Comparison of ENCODE assay signal across 15 cellular contexts in the genomic region with DNA sequence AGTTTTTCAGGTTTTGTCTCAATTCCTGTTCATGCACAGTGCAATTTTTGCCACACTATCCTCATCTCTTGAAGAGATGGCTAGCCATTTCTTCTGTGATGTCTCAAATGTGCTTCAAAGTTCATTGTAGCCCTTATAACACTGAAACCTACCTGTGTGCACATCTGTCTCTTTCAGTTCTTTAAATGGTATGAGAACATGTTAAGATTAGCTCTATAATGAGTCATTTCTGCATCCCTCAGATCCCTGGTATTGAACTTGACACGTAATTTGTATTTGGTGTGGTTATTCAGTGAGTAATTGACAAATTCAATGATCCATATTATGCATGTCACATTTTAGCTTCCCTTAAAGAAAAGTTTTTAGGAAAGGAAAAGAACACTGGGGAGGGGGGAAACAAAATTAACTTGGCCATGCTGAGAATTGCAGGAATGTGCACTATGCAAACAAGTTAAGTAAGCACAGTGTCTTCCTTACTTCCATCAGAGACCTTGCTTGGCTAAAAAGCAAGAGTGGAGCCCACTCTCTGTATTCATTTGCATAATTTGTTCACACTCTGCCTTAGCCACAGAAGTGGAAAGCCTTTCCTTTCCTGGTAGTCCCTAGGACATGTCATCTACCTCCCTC.
DNase-seq lines count a peak whose midpoint lies in the region; ATAC-seq and TF ChIP-seq lines count a peak whose summit lies in the region.
"Had no signal": no experiment of that assay in that cellular context is flagged by ENCODE, and none has a peak within 500 bp of the region (broad histone marks: within the 10 kb centered on the region; RNA-seq: fewer than 3 reads in every experiment).

No MANE protein-coding gene starts in this region.

- no peak overlapping the region for H3K4me3 Mint-ChIP-seq in mesothelial cell of epicardium
- H3K4me3 Mint-ChIP-seq: activated CD8-positive, alpha-beta memory T cell treated with anti-CD3 and anti-CD28 coated beads, Interleukin-2, amount 10 ng/mL, durations not matched to agents 7 days and 5 days; IgD-negative memory B cell; neural crest cell; T-helper 1 cell treated with Interleukin-12 subunit alpha and Interleukin-12 subunit beta and Interleukin-4 antibody, amounts not matched to agents 30 μg/mL and 1 μg/mL, for 36 hours had no signal

- H3K27ac Mint-ChIP-seq in mesothelial cell of epicardium = no peak overlapping the region
- H3K27ac Mint-ChIP-seq: activated CD8-positive, alpha-beta memory T cell treated with anti-CD3 and anti-CD28 coated beads, Interleukin-2, amount 10 ng/mL, durations not matched to agents 7 days and 5 days; IgD-negative memory B cell; T-helper 1 cell treated with Interleukin-12 subunit alpha and Interleukin-12 subunit beta and Interleukin-4 antibody, amounts not matched to agents 30 μg/mL and 1 μg/mL, for 36 hours had no signal

- no peaks in the 10 kb centered on the region for H3K27me3 Mint-ChIP-seq in mesothelial cell of epicardium (ENCODE audit: low read depth)
- H3K27me3 Mint-ChIP-seq: activated CD8-positive, alpha-beta memory T cell treated with anti-CD3 and anti-CD28 coated beads, Interleukin-2, amount 10 ng/mL, durations not matched to agents 7 days and 5 days had no signal

- TF ChIP-seq CTCF in GM13977 (IDR thresholded peaks at IDR 0.05; ENCODE audit: extremely low read depth, insufficient read depth, missing control alignments) (no peak), mesothelial cell of epicardium (IDR thresholded peaks at IDR 0.05; ENCODE audit: unreplicated experiment) (no peak)

- H3K4me1 Mint-ChIP-seq in mesothelial cell of epicardium = peaks cover 1% of the 10 kb centered on the region
- H3K4me1 Mint-ChIP-seq: activated CD8-positive, alpha-beta memory T cell treated with anti-CD3 and anti-CD28 coated beads, Interleukin-2, amount 10 ng/mL, durations not matched to agents 7 days and 5 days had no signal

- peaks cover 18% of the 10 kb centered on the region for H3K36me3 Mint-ChIP-seq in mesothelial cell of epicardium
- H3K36me3 Mint-ChIP-seq: activated CD8-positive, alpha-beta memory T cell treated with anti-CD3 and anti-CD28 coated beads, Interleukin-2, amount 10 ng/mL, durations not matched to agents 7 days and 5 days; IgD-negative memory B cell had no signal

- peaks cover 30% of the 10 kb centered on the region for H3K9me3 Mint-ChIP-seq in mesothelial cell of epicardium
- H3K9me3 Mint-ChIP-seq: T-helper 1 cell treated with Interleukin-12 subunit alpha and Interleukin-12 subunit beta and Interleukin-4 antibody, amounts not matched to agents 30 μg/mL and 1 μg/mL, for 36 hours had no signal

- DNase-seq in GM13977 (ENCODE audit: low spot score) (peak; percentile 69), mesenteric fat pad (ENCODE audit: low spot score) (no peak), Kasumi-1 (lab: John Stamatoyannopoulos, UW) (no peak), mesothelial cell of epicardium (ENCODE audit: low spot score in 2 of 2, unreplicated experiment in 2 of 2) (no peak)
- DNase-seq in activated effector memory CD4-positive, alpha-beta T cell treated with Interleukin-2 at 50 U/mL for 16 hours = no peak
- DNase-seq: activated CD8-positive, alpha-beta memory T cell treated with anti-CD3 and anti-CD28 coated beads, Interleukin-2, amount 10 ng/mL, durations not matched to agents 7 days and 5 days; anterior cingulate cortex; GDM1; stimulated activated CD4-positive, alpha-beta T cell treated with anti-CD3 and anti-CD28 coated beads, Interleukin-15, amount 100 ng/mL, for 24 hours had no signal

- in situ Hi-C loops in GM13977 (cut with MboI; ENCODE audit: low pct_unique_long_range_greater_than_20kb, low sequenced_read_pairs, unreplicated experiment) = no loop called here

- ATAC-seq in GM19438 (IDR thresholded peaks at IDR 0.05; ENCODE audit: low read depth, unreplicated experiment) (peak; percentile 98), HG02870 (IDR thresholded peaks at IDR 0.05; ENCODE audit: unreplicated experiment) (peak; percentile 97), HG03565 (IDR thresholded peaks at IDR 0.05; ENCODE audit: unreplicated experiment) (peak; percentile 98)
- ATAC-seq: activated CD8-positive, alpha-beta memory T cell treated with anti-CD3 and anti-CD28 coated beads, Interleukin-2, amount 10 ng/mL, durations not matched to agents 7 days and 5 days had no signal
